Comparison of ENCODE assay signal across 9 cellular contexts in genomic region chr2:106575955-106576354, GRCh38.
A peak's percentile ranks its signal among the peaks of the same experiment; 100 is the strongest.
DNase-seq lines count a peak whose midpoint lies in the region; ATAC-seq and TF ChIP-seq lines count a peak whose summit lies in the region.
"Had no signal": no experiment of that assay in that cellular context is flagged by ENCODE, and none has a peak within 500 bp of the region (broad histone marks: within the 10 kb centered on the region; RNA-seq: fewer than 3 reads in every experiment).

No MANE protein-coding gene starts in this region.

- no peak overlapping the region for H3K4me3 Mint-ChIP-seq in MCF 10A (ENCODE audit: unreplicated experiment)

- no peak overlapping the region for H3K27ac Mint-ChIP-seq in MCF 10A (ENCODE audit: low read depth, unreplicated experiment)

- H3K36me3 Mint-ChIP-seq in MCF 10A (ENCODE audit: insufficient read depth, unreplicated experiment): no peaks in the 10 kb centered on the region

- peaks cover 3% of the 10 kb centered on the region; the same call in 1 of the 2 replicates for H3K27me3 ChIP-seq in MG63

- H3K4me1 Mint-ChIP-seq in MCF 10A (ENCODE audit: insufficient read depth, unreplicated experiment): peaks cover 8% of the 10 kb centered on the region

- POLR2A ChIA-PET in MCF 10A (lab: Yijun Ruan, JAX): no interaction called here

- intact Hi-C loops in MCF 10A (cut with micrococcal nuclease): no loop called here

- H3K9me3 ChIP-seq in MG63: no peaks in the 10 kb centered on the region

- BruUV-seq in MCF 10A (replicated peaks; lab: Mats Ljungman, UMichigan): no TSS peak

- TF ChIP-seq CTCF in MCF 10A (IDR thresholded peaks at IDR 0.05; ENCODE audit: unreplicated experiment): no peak

- ATAC-seq in GM18870 (IDR thresholded peaks at IDR 0.05; ENCODE audit: unreplicated experiment): no peak

- no peaks in the 10 kb centered on the region for H3K36me3 ChIP-seq in MG63

- H3K27me3 Mint-ChIP-seq in MCF 10A (ENCODE audit: insufficient read depth, unreplicated experiment): peaks cover 16% of the 10 kb centered on the region

- no peaks in the 10 kb centered on the region for H3K9me3 Mint-ChIP-seq in MCF 10A (ENCODE audit: unreplicated experiment)

- CTCF ChIA-PET in MCF 10A (lab: Yijun Ruan, JAX): interaction anchor here (0.6 kb wide), 1 partner anchor 19 kb away, joined by 5 read pairs; no protein-coding TSS in a partner anchor

- DNase-seq in MG63: peak; percentile 64
- DNase-seq in MCF 10A (ENCODE audit: unreplicated experiment): peak; percentile 67
- peak; percentile 83 for DNase-seq in iPS-NIHi7 (ENCODE audit: extremely low spot score)
- DNase-seq in stromal cell of bone marrow (ENCODE audit: low read depth): peak; percentile 6
- DNase-seq in NCI-H2081 (lab: John Stamatoyannopoulos, UW): no peak
- DNase-seq in activated CD8-positive, alpha-beta memory T cell treated with anti-CD3 and anti-CD28 coated beads, Interleukin-2, amount 50 U/mL, for 4 hours: no peak
- DNase-seq: activated gamma-delta T cell; stimulated activated CD4-positive, alpha-beta T cell treated with anti-CD3 and anti-CD28 coated beads, Interleukin-2, amount 100 ng/mL, for 48 hours had no signal

- no peak overlapping the region for H3K4me3 ChIP-seq in MG63

Comparison
In these comparisons a context has a peak if more than half of its experiments do, and no peak if none do; other contexts are left out.
1. DNase-seq: peak in MG63 (single experiment), MCF 10A (single experiment), iPS-NIHi7 (single experiment) and stromal cell of bone marrow (single experiment); none in NCI-H2081 (0 of 2) and activated CD8-positive, alpha-beta memory T cell treated with anti-CD3 and anti-CD28 coated beads, Interleukin-2, amount 50 U/mL, for 4 hours (single experiment).